ENCODE assay signal across 8 cellular contexts in genomic region chr11:110295487-110296225, GRCh38. TPM values are rescaled to one million over a fixed set of nuclear protein-coding genes. Genes with fewer than 3 reads are reported as not detected.
DNase-seq lines count a peak whose midpoint lies in the region; ATAC-seq and TF ChIP-seq lines count a peak whose summit lies in the region.

No MANE protein-coding gene starts in this region.

- peak overlapping the region; percentile 96 for H3K9ac ChIP-seq in HUES64 (ENCODE audit: low read depth, low read length)

- H3K36me3 ChIP-seq in HUES64 (ENCODE audit: insufficient read depth, low read length) (no peaks in the 10 kb centered on the region), iPS DF 6.9 (ENCODE audit: control insufficient read depth, insufficient read depth, low read length) (no peaks in the 10 kb centered on the region), sigmoid colon (no peaks in the 10 kb centered on the region)

- no peak for TF ChIP-seq EP300 in sigmoid colon (IDR thresholded peaks at IDR 0.05)

- H3K27ac ChIP-seq in HUES64 (ENCODE audit: low read depth, low read length) (peak overlapping the region; percentile 86), iPS DF 6.9 (ENCODE audit: low read length) (no peak overlapping the region), sigmoid colon (peak overlapping the region; percentile 92 to 97 (median 95))

- intact Hi-C loops in sigmoid colon (cut with DNase I), result loop anchor here (2.0 to 10.0 kb wide), 5 partner anchors 81 to 351 kb away; partner anchors contain the start of genes FDX1 and ZC3H12C

- H3K9me3 ChIP-seq in HUES64 (ENCODE audit: insufficient read depth, low read depth, low read length) (no peaks in the 10 kb centered on the region), iPS DF 6.9 (ENCODE audit: control insufficient read depth, insufficient read depth, low read length) (no peaks in the 10 kb centered on the region), sigmoid colon (no peaks in the 10 kb centered on the region)

- WGBS in HUES64, result under 1% methylated on average over 39 of the region's 39 CpGs
- no CpG with 5 or more reads among the region's 39 CpGs for WGBS in iPS DF 6.9 (ENCODE audit: insufficient coverage, insufficient read length)
- 0% methylated on average over 39 of the region's 39 CpGs for WGBS in sigmoid colon, 2 donors

- no peak for TF ChIP-seq CTCF in sigmoid colon (IDR thresholded peaks at IDR 0.05)

- H3K4me1 ChIP-seq in HUES64 (ENCODE audit: insufficient read depth, low read length), result peaks cover 37% of the 10 kb centered on the region
- peaks cover 4% of the 10 kb centered on the region for H3K4me1 ChIP-seq in iPS DF 6.9 (ENCODE audit: control insufficient read depth, insufficient read depth, low read length)
- peaks cover 0 to 36% (median 27%) of the 10 kb centered on the region in 4 donors for H3K4me1 ChIP-seq in sigmoid colon

- H3K4me3 ChIP-seq in HUES64 (ENCODE audit: low read length) (peak overlapping the region; percentile 99), iPS DF 6.9 (ENCODE audit: low read length) (peak overlapping the region; percentile 90), sigmoid colon (peak overlapping the region; percentile 61 to 94 (median 84))

- peak; percentile 66 for ATAC-seq in GM21528 (IDR thresholded peaks at IDR 0.05; ENCODE audit: low FRiP score, unreplicated experiment)

- DNase-seq in Daoy (ENCODE audit: low read depth), result peak; percentile 58
- peak; percentile 10 for DNase-seq in T follicular helper cell (ENCODE audit: low read depth)
- peak; percentile 69 for DNase-seq in astrocyte of the hippocampus (ENCODE audit: low read depth, low spot score)
- no peak for DNase-seq in iPS DF 6.9 (ENCODE audit: low read depth, low spot score)
- DNase-seq in sigmoid colon, result peak; percentile 75
- DNase-seq in NCI-H2029 treated with DMSO at 0.1 percent for 48 hours (lab: John Stamatoyannopoulos, UW), result no peak

- H3K27me3 ChIP-seq in HUES64 (ENCODE audit: insufficient read depth, low read length) (no peaks in the 10 kb centered on the region), iPS DF 6.9 (ENCODE audit: control insufficient read depth, insufficient read depth, low read length) (no peaks in the 10 kb centered on the region), sigmoid colon (no peaks in the 10 kb centered on the region)

- no peak for TF ChIP-seq POLR2A in sigmoid colon (IDR thresholded peaks at IDR 0.05)

RNA-seq across cellular contexts. Expression of gene RDX, which starts 0.8 kb away (rescaled TPM):
- total RNA-seq in Daoy (2014; rRNA removed; shearing (Covaris generic)), result 62.9 and 120 TPM in 2 replicates
- polyA plus RNA-seq in HUES64 (2013, experiment 1 of 2), result 67.9 TPM
- polyA plus RNA-seq in HUES64 (2013, experiment 2 of 2), result 71.5 TPM
- 100 to 1,000 TPM in 1 of 4 donors, 10 to 100 TPM in 3; 55.6 to 160 (median 71.8) TPM for total RNA-seq in sigmoid colon
- polyA plus RNA-seq in sigmoid colon, result 10 to 100 TPM in 2 of 3 donors, 1 to 10 TPM in 1; 7.9 to 14.4 (median 10.3) TPM

Comparison
In these comparisons a context has a peak if more than half of its experiments do, and no peak if none do; other contexts are left out.
1. DNase-seq: peak in Daoy (single experiment), T follicular helper cell (single experiment), astrocyte of the hippocampus (single experiment) and sigmoid colon (single experiment); none in iPS DF 6.9 (single experiment) and NCI-H2029 treated with DMSO at 0.1 percent for 48 hours (single experiment).
2. Peak in every context shown above with its lines, with median percentiles within 50 percentile points of each other: H3K4me3 ChIP-seq.